1 cellular context compared by ENCODE assay signal in genomic region chr6:1618305-1619105, GRCh38.
TF ChIP-seq lines count a peak whose summit lies in the region.

No MANE protein-coding gene starts in this region.

TF ChIP-seq in IMR-90, 13 proteins besides CTCF, POLR2A, EP300 and RAD21 (continued from another document):
- no peak for TF ChIP-seq ELK1 (IDR thresholded peaks at IDR 0.05; ENCODE audit: borderline replicate concordance, low read depth, low read length)
- TF ChIP-seq NFE2L2 (IDR thresholded peaks at IDR 0.05; ENCODE audit: low read depth, low read length), result no peak
- TF ChIP-seq CHD1 (IDR thresholded peaks at IDR 0.05; ENCODE audit: low read depth, low read length), result no peak
- TF ChIP-seq RCOR1 (IDR thresholded peaks at IDR 0.05; ENCODE audit: insufficient replicate concordance, low read length), result no peak
